ENCODE assay signal across 11 cellular contexts in genomic region chr16:398551-399277, GRCh38. TPM values are rescaled to one million over a fixed set of nuclear protein-coding genes. Genes with fewer than 3 reads are reported as not detected.
A peak's percentile ranks its signal among the peaks of the same experiment; 100 is the strongest.
DNase-seq lines count a peak whose midpoint lies in the region; ATAC-seq and TF ChIP-seq lines count a peak whose summit lies in the region.
"Had no signal": no experiment of that assay in that cellular context is flagged by ENCODE, and none has a peak within 500 bp of the region (broad histone marks: within the 10 kb centered on the region; RNA-seq: fewer than 3 reads in every experiment).

No MANE protein-coding gene starts in this region.

- POLR2A ChIA-PET in CD8-positive, alpha-beta T cell (lab: Charles Lee), result interaction anchor here (1.3 to 3.4 kb wide), 2 partner anchors 12 to 16 kb away, joined by 3 to 38 read pairs; partner anchors contain the start of gene PGAP6

- WGBS in ectodermal cell, 2 experiments, result 90 to 92% methylated on average over 23 of the region's 23 CpGs

- ATAC-seq in CD8-positive, alpha-beta T cell, result no peak
- ATAC-seq in HG03280 (IDR thresholded peaks at IDR 0.05; ENCODE audit: unreplicated experiment), result no peak
- no peak for ATAC-seq in HG02798 (IDR thresholded peaks at IDR 0.05; ENCODE audit: poor library complexity, unreplicated experiment)
- ATAC-seq in GM19324 (IDR thresholded peaks at IDR 0.05; ENCODE audit: low FRiP score, unreplicated experiment), result no peak
- no peak for ATAC-seq in GM21423 (IDR thresholded peaks at IDR 0.05; ENCODE audit: unreplicated experiment)
- ATAC-seq: mucosa of descending colon had no signal

- no peaks in the 10 kb centered on the region for H3K27me3 Mint-ChIP-seq in CD8-positive, alpha-beta T cell (ENCODE audit: low read depth)
- H3K27me3 Mint-ChIP-seq in IgD-negative memory B cell (no peaks in the 10 kb centered on the region), osteocyte (ENCODE audit: unreplicated experiment) (no peaks in the 10 kb centered on the region)

- H3K36me3 Mint-ChIP-seq in CD8-positive, alpha-beta T cell, result no peaks in the 10 kb centered on the region
- H3K36me3 Mint-ChIP-seq in IgD-negative memory B cell (peaks cover 2% of the 10 kb centered on the region), osteocyte (ENCODE audit: unreplicated experiment) (no peaks in the 10 kb centered on the region)

- H3K4me3 ChIP-seq in CD8-positive, alpha-beta T cell (ENCODE audit: low read depth, low read length), result no peak overlapping the region
- H3K4me3 ChIP-seq in ectodermal cell (ENCODE audit: insufficient read depth, low read depth, low read length), result peak overlapping the region; percentile 23
- H3K4me3 ChIP-seq: mucosa of descending colon had no signal

- H3K27ac ChIP-seq in CD8-positive, alpha-beta T cell (ENCODE audit: low read depth, low read length), result no peak overlapping the region
- H3K27ac ChIP-seq in ectodermal cell (ENCODE audit: insufficient read depth, low read depth, low read length, poor library complexity, severe bottlenecking), result no peak overlapping the region
- H3K27ac ChIP-seq: KMS-11 had no signal

- H3K27ac Mint-ChIP-seq in CD8-positive, alpha-beta T cell, result no peak overlapping the region
- H3K27ac Mint-ChIP-seq in IgD-negative memory B cell (peak overlapping the region; percentile 63 to 99 (median 95)), osteocyte (ENCODE audit: unreplicated experiment) (peak overlapping the region; percentile 56)

- intact Hi-C loops in CD8-positive, alpha-beta T cell (cut with DNase I, micrococcal nuclease), result no loop called here

- H3K4me1 Mint-ChIP-seq in CD8-positive, alpha-beta T cell (ENCODE audit: low read depth), result peaks cover 20% of the 10 kb centered on the region
- H3K4me1 Mint-ChIP-seq in IgD-negative memory B cell (peaks cover 12 to 21% (median 18%) of the 10 kb centered on the region in 3 donors), osteocyte (ENCODE audit: unreplicated experiment) (peaks cover 31% of the 10 kb centered on the region)

- no peak for DNase-seq in CD8-positive, alpha-beta T cell
- no peak for DNase-seq in osteocyte (ENCODE audit: extremely low spot score, unreplicated experiment)
- DNase-seq: activated naive CD4-positive, alpha-beta T cell had no signal

- H3K36me3 ChIP-seq in CD8-positive, alpha-beta T cell (ENCODE audit: insufficient read depth, low read length), result no peaks in the 10 kb centered on the region
- H3K36me3 ChIP-seq in ectodermal cell (ENCODE audit: control insufficient read depth, insufficient read depth, low read length), result peaks cover 5% of the 10 kb centered on the region

- H3K4me3 Mint-ChIP-seq in CD8-positive, alpha-beta T cell, result peak overlapping the region; percentile 71
- H3K4me3 Mint-ChIP-seq in IgD-negative memory B cell (peak overlapping the region; percentile 52 to 97 (median 88)), osteocyte (ENCODE audit: unreplicated experiment) (peak overlapping the region; percentile 60)

- TF ChIP-seq CTCF in CD8-positive, alpha-beta T cell (IDR thresholded peaks at IDR 0.05), result no peak
- TF ChIP-seq CTCF in osteocyte (IDR thresholded peaks at IDR 0.05), result no peak

- CTCF ChIA-PET in CD8-positive, alpha-beta T cell (lab: Charles Lee), result interaction anchor here (1.4 kb wide), 1 partner anchor 17 kb away, joined by 3 read pairs; the partner anchor contains the start of gene PGAP6

- H3K9me3 ChIP-seq in CD8-positive, alpha-beta T cell (ENCODE audit: low read length), result no peaks in the 10 kb centered on the region
- no peaks in the 10 kb centered on the region for H3K9me3 ChIP-seq in ectodermal cell (ENCODE audit: control insufficient read depth, low read length)
- H3K9me3 ChIP-seq: mucosa of descending colon had no signal

- no peaks in the 10 kb centered on the region for H3K9me3 Mint-ChIP-seq in CD8-positive, alpha-beta T cell
- no peaks in the 10 kb centered on the region for H3K9me3 Mint-ChIP-seq in IgD-negative memory B cell
- H3K9me3 Mint-ChIP-seq in osteocyte (ENCODE audit: unreplicated experiment), result no peaks in the 10 kb centered on the region

- no peaks in the 10 kb centered on the region for H3K27me3 ChIP-seq in CD8-positive, alpha-beta T cell (ENCODE audit: insufficient read depth, low read length)
- no peaks in the 10 kb centered on the region for H3K27me3 ChIP-seq in ectodermal cell (ENCODE audit: control insufficient read depth, insufficient read depth, low read length, poor library complexity, severe bottlenecking)

- peaks cover 20% of the 10 kb centered on the region for H3K4me1 ChIP-seq in CD8-positive, alpha-beta T cell (ENCODE audit: insufficient read depth, low read length)
- peaks cover 8% of the 10 kb centered on the region for H3K4me1 ChIP-seq in ectodermal cell (ENCODE audit: control insufficient read depth, insufficient read depth, low read length)

RNA-seq across cellular contexts. Expression of gene NME4, which starts 1.7 kb away (rescaled TPM):
- total RNA-seq in CD8-positive, alpha-beta T cell, result 10 to 100 TPM; 22.2 to 22.3 TPM
- polyA plus RNA-seq in IgD-negative memory B cell, result 106 TPM
- 279 TPM for polyA plus RNA-seq in ectodermal cell (2013, experiment 1 of 4)
- 259 TPM for polyA plus RNA-seq in ectodermal cell (2013, experiment 2 of 4)
- polyA plus RNA-seq in ectodermal cell (2013, experiment 3 of 4), result 305 TPM
- 341 TPM for polyA plus RNA-seq in ectodermal cell (2013, experiment 4 of 4)
- 148 and 157 TPM in 2 replicates for total RNA-seq in osteocyte

RNA-seq across cellular contexts. Expression of gene DECR2, which starts 3.0 kb away (rescaled TPM):
- 1 to 10 TPM; 6.1 to 7.9 TPM for total RNA-seq in CD8-positive, alpha-beta T cell
- 7.2 TPM for polyA plus RNA-seq in IgD-negative memory B cell
- polyA plus RNA-seq in ectodermal cell (2013, experiment 1 of 4), result 27.4 TPM
- polyA plus RNA-seq in ectodermal cell (2013, experiment 2 of 4), result 28.0 TPM
- 25.3 TPM for polyA plus RNA-seq in ectodermal cell (2013, experiment 3 of 4)
- 27.1 TPM for polyA plus RNA-seq in ectodermal cell (2013, experiment 4 of 4)
- total RNA-seq in osteocyte, result 23.4 and 23.9 TPM in 2 replicates

RNA-seq across cellular contexts. Expression of gene PGAP6, which starts 16.9 kb away (rescaled TPM):
- 10 to 100 TPM; 57.9 to 60.8 TPM for total RNA-seq in CD8-positive, alpha-beta T cell
- polyA plus RNA-seq in IgD-negative memory B cell, result 7.3 TPM
- polyA plus RNA-seq in ectodermal cell (2013, experiment 1 of 4), result 46.1 TPM
- polyA plus RNA-seq in ectodermal cell (2013, experiment 2 of 4), result 43.0 TPM
- 35.2 TPM for polyA plus RNA-seq in ectodermal cell (2013, experiment 3 of 4)
- polyA plus RNA-seq in ectodermal cell (2013, experiment 4 of 4), result 37.4 TPM
- total RNA-seq in osteocyte, result 59.3 and 61.6 TPM in 2 replicates

RNA-seq across cellular contexts. Expression of gene RAB11FIP3, which starts 26.7 kb away (rescaled TPM):
- 10 to 100 TPM; 26.4 to 27.5 TPM for total RNA-seq in CD8-positive, alpha-beta T cell
- 1.9 TPM for polyA plus RNA-seq in IgD-negative memory B cell
- polyA plus RNA-seq in ectodermal cell (2013, experiment 1 of 4), result 44.0 TPM
- 47.1 TPM for polyA plus RNA-seq in ectodermal cell (2013, experiment 2 of 4)
- 32.4 TPM for polyA plus RNA-seq in ectodermal cell (2013, experiment 3 of 4)
- 33.1 TPM for polyA plus RNA-seq in ectodermal cell (2013, experiment 4 of 4)
- total RNA-seq in osteocyte, result 60.2 and 65.2 TPM in 2 replicates

RNA-seq across cellular contexts. Expression of gene MRPL28, which starts 28.4 kb away (rescaled TPM):
- 10 to 100 TPM; 16.7 to 17.4 TPM for total RNA-seq in CD8-positive, alpha-beta T cell
- polyA plus RNA-seq in IgD-negative memory B cell, result 69.8 TPM
- polyA plus RNA-seq in ectodermal cell (2013, experiment 1 of 4), result 86.3 TPM
- 87.0 TPM for polyA plus RNA-seq in ectodermal cell (2013, experiment 2 of 4)
- polyA plus RNA-seq in ectodermal cell (2013, experiment 3 of 4), result 68.8 TPM
- polyA plus RNA-seq in ectodermal cell (2013, experiment 4 of 4), result 81.9 TPM
- 71.7 and 74.3 TPM in 2 replicates for total RNA-seq in osteocyte
